Comparison of ENCODE assay signal across 22 cellular contexts in genomic region chr3:130741946-130742610, GRCh38. TPM values are rescaled to one million over a fixed set of nuclear protein-coding genes. Genes with fewer than 3 reads are reported as not detected.
DNase-seq lines count a peak whose midpoint lies in the region; ATAC-seq, FAIRE-seq and TF ChIP-seq lines count a peak whose summit lies in the region.
"Had no signal": no experiment of that assay in that cellular context is flagged by ENCODE, and none has a peak within 500 bp of the region (broad histone marks: within the 10 kb centered on the region; RNA-seq: fewer than 3 reads in every experiment).

No MANE protein-coding gene starts in this region.

- BruUV-seq in K562 (replicated peaks; lab: Mats Ljungman, UMichigan) = no TSS peak

- H3K9me3 Mint-ChIP-seq in activated naive CD8-positive, alpha-beta T cell (ENCODE audit: low read depth) = no peaks in the 10 kb centered on the region
- no peaks in the 10 kb centered on the region for H3K9me3 Mint-ChIP-seq in activated naive CD8-positive, alpha-beta T cell treated with anti-CD3 and anti-CD28 coated beads for 36 hours
- H3K9me3 Mint-ChIP-seq in type B pancreatic cell = no peaks in the 10 kb centered on the region
- H3K9me3 Mint-ChIP-seq: activated T-helper 2 cell treated with anti-CD3 and anti-CD28 coated beads, Interferon-gamma antibody, Interleukin-2, Interleukin-4, amounts not matched to agents 10 μg/mL and 5 μg/mL and 100 μg/mL, durations not matched to agents 14 hours and 24 hours and 36 hours; central memory CD8-positive, alpha-beta T cell had no signal

- peaks cover 4% of the 10 kb centered on the region for H3K9me1 ChIP-seq in K562 (ENCODE audit: control insufficient read depth, insufficient read depth, low read length)

- peak overlapping the region; percentile 63 for H3K4me3 Mint-ChIP-seq in activated naive CD8-positive, alpha-beta T cell
- H3K4me3 Mint-ChIP-seq in activated naive CD8-positive, alpha-beta T cell treated with anti-CD3 and anti-CD28 coated beads for 36 hours = no peak overlapping the region
- no peak overlapping the region for H3K4me3 Mint-ChIP-seq in type B pancreatic cell
- H3K4me3 Mint-ChIP-seq: central memory CD8-positive, alpha-beta T cell had no signal

- peaks cover 62% of the 10 kb centered on the region for H3K36me3 ChIP-seq in K562 (ENCODE audit: control insufficient read depth, insufficient read depth, low read length)
- peaks cover 0 to 4% (median 0%) of the 10 kb centered on the region in 3 donors for H3K36me3 ChIP-seq in Peyer's patch

- no peaks in the 10 kb centered on the region for H3K27me3 Mint-ChIP-seq in activated naive CD8-positive, alpha-beta T cell
- H3K27me3 Mint-ChIP-seq in activated naive CD8-positive, alpha-beta T cell treated with anti-CD3 and anti-CD28 coated beads for 36 hours = no peaks in the 10 kb centered on the region
- peaks cover 3% of the 10 kb centered on the region for H3K27me3 Mint-ChIP-seq in type B pancreatic cell
- H3K27me3 Mint-ChIP-seq: central memory CD8-positive, alpha-beta T cell had no signal

- H3K9ac ChIP-seq in K562 (ENCODE audit: insufficient read depth in 1 of 2, low read depth in 2 of 2, low read length in 2 of 2) = no peak overlapping the region
- H3K9ac ChIP-seq: KMS-11 had no signal

- in situ Hi-C loops in K562 (cut with MboI) = no loop called here

- peaks cover 78% of the 10 kb centered on the region for H3K4me1 Mint-ChIP-seq in activated naive CD8-positive, alpha-beta T cell (ENCODE audit: low read depth)
- peaks cover 54% of the 10 kb centered on the region for H3K4me1 Mint-ChIP-seq in activated naive CD8-positive, alpha-beta T cell treated with anti-CD3 and anti-CD28 coated beads for 36 hours
- H3K4me1 Mint-ChIP-seq in type B pancreatic cell (ENCODE audit: unreplicated experiment) = peaks cover 31% of the 10 kb centered on the region

- no peak for DNase-seq in activated naive CD8-positive, alpha-beta T cell treated with anti-CD3 and anti-CD28 coated beads for 36 hours
- DNase-seq in NB4 (ENCODE audit: low read depth) (no peak), K562 (ENCODE audit: extremely low read depth in 1 of 4, low spot score in 3 of 4) (no peak), type B pancreatic cell (ENCODE audit: extremely low spot score, unreplicated experiment) (no peak), Peyer's patch (no peak), H4 (ENCODE audit: low spot score) (no peak), Kasumi-1 (lab: John Stamatoyannopoulos, UW) (no peak)
- DNase-seq: ACHN; anterior cingulate cortex; effector CD8-positive, alpha-beta T cell; left colon; NCI-H1092 treated with DMSO at 0.1 percent for 48 hours; NCI-H748 treated with DMSO at 0.1 percent for 48 hours; stimulated activated CD4-positive, alpha-beta T cell treated with anti-CD3 and anti-CD28 coated beads, Interleukin-4, amount 100 ng/mL, for 24 hours; T-helper 9 cell had no signal

- CTCF ChIA-PET in K562 (lab: Yijun Ruan, JAX; ENCODE audit: low intra/inter-chr PET ratio) = no interaction called here

- H3K79me2 ChIP-seq in K562 (ENCODE audit: control insufficient read depth, insufficient read depth, low read length) = peaks cover 86% of the 10 kb centered on the region

- H3K4me2 ChIP-seq in K562 (ENCODE audit: insufficient read depth, low read length) = no peak overlapping the region
- H3K4me2 ChIP-seq: KMS-11 had no signal

- no peak overlapping the region for H3K27ac ChIP-seq in K562 (ENCODE audit: extremely low read depth, low read depth, low read length)
- no peak overlapping the region for H3K27ac ChIP-seq in Peyer's patch
- H3K27ac ChIP-seq: KMS-11, SJSA1 had no signal

- H3K27ac Mint-ChIP-seq in activated naive CD8-positive, alpha-beta T cell = no peak overlapping the region
- no peak overlapping the region for H3K27ac Mint-ChIP-seq in activated naive CD8-positive, alpha-beta T cell treated with anti-CD3 and anti-CD28 coated beads for 36 hours
- peak overlapping the region; percentile 17 for H3K27ac Mint-ChIP-seq in type B pancreatic cell
- H3K27ac Mint-ChIP-seq: activated T-helper 2 cell treated with anti-CD3 and anti-CD28 coated beads, Interferon-gamma antibody, Interleukin-2, Interleukin-4, amounts not matched to agents 10 μg/mL and 5 μg/mL and 100 μg/mL, durations not matched to agents 14 hours and 24 hours and 36 hours had no signal

- H3K9me3 ChIP-seq in K562 (replicated peaks; ENCODE audit: control insufficient read depth, insufficient read depth, low read depth, low read length) = no peaks in the 10 kb centered on the region; the same call in 1 of the 2 replicates
- no peaks in the 10 kb centered on the region for H3K9me3 ChIP-seq in Peyer's patch
- H3K9me3 ChIP-seq: SJSA1 had no signal

- TF ChIP-seq EP300 in K562 (IDR thresholded peaks at IDR 0.05; ENCODE audit: low read length) = no peak

- ATAC-seq in K562 = no peak
- ATAC-seq: activated CD4-positive, CD25-positive, alpha-beta regulatory T cell treated with anti-CD3 and anti-CD28 coated beads, Interleukin-2, amount 50 U/mL, for 24 hours; left colon had no signal

- no peak for FAIRE-seq in K562 (lab: Jason Lieb, UNC)
- FAIRE-seq: GM18507 had no signal

- no peak for TF ChIP-seq RAD21 in K562 (CRISPR knock-in tag; conservative IDR thresholded peaks at IDR 0.05 in 1 of 2, IDR thresholded peaks at IDR 0.05 in 1 of 2)

- intact Hi-C loops in K562 (cut with micrococcal nuclease) = loop anchor here (10.0 kb wide), 1 partner anchor 283 kb away; the partner anchor contains the start of genes ASTE1 and NEK11

- peaks cover 4% of the 10 kb centered on the region; the same call in 1 of the 2 replicates for H4K20me1 ChIP-seq in K562 (replicated peaks; ENCODE audit: control insufficient read depth, insufficient read depth, low read length)

- peaks cover 0 to 11% of the 10 kb centered on the region in 2 experiments; a peak in 3 of 5 replicates for H3K4me1 ChIP-seq in K562 (replicated peaks in 1 of 2; ENCODE audit: control insufficient read depth in 2 of 2, insufficient read depth in 2 of 2, low read length in 2 of 2)
- peaks cover 0 to 25% (median 4%) of the 10 kb centered on the region in 4 donors for H3K4me1 ChIP-seq in Peyer's patch
- H3K4me1 ChIP-seq: SJSA1 had no signal

- POLR2A ChIA-PET in K562 (lab: Yijun Ruan, JAX) = no interaction called here

- peak overlapping the region; percentile 26 for H3K4me3 ChIP-seq in NB4 (ENCODE audit: low read depth, low read length)
- H3K4me3 ChIP-seq in K562 = no peak overlapping the region
- H3K4me3 ChIP-seq in Peyer's patch = no peak overlapping the region
- H3K4me3 ChIP-seq: SJSA1 had no signal

- TF ChIP-seq CTCF in NB4 (IDR thresholded peaks at IDR 0.05; ENCODE audit: low read depth, low read length) (no peak), K562 (IDR thresholded peaks at IDR 0.05 in 2 of 3, conservative IDR thresholded peaks at IDR 0.05 in 1 of 3; ENCODE audit: insufficient read depth in 2 of 3, low read depth in 1 of 3, low read length in 3 of 3) (no peak), type B pancreatic cell (conservative IDR thresholded peaks at IDR 0.05) (no peak), Peyer's patch (IDR thresholded peaks at IDR 0.05) (no peak)

- no peaks in the 10 kb centered on the region for H3K27me3 ChIP-seq in K562 (ENCODE audit: control insufficient read depth in 2 of 2, insufficient read depth in 2 of 2, low read length in 2 of 2)
- H3K27me3 ChIP-seq in Peyer's patch = no peaks in the 10 kb centered on the region
- H3K27me3 ChIP-seq: SJSA1 had no signal

- peaks cover 18% of the 10 kb centered on the region for H3K36me3 Mint-ChIP-seq in activated naive CD8-positive, alpha-beta T cell
- peaks cover 56% of the 10 kb centered on the region for H3K36me3 Mint-ChIP-seq in activated naive CD8-positive, alpha-beta T cell treated with anti-CD3 and anti-CD28 coated beads for 36 hours
- H3K36me3 Mint-ChIP-seq in type B pancreatic cell = peaks cover 36% of the 10 kb centered on the region

- WGBS in K562 (ENCODE audit: insufficient coverage, low coverage, missing lambda C conversion rate) = 81% methylated on average over 6 of the region's 6 CpGs

- H2AFZ ChIP-seq in K562 (ENCODE audit: low read depth, low read length) = no peak overlapping the region

- TF ChIP-seq POLR2A in NB4 (IDR thresholded peaks at IDR 0.05; ENCODE audit: extremely low read depth, insufficient read length) = no peak
- no peak for TF ChIP-seq POLR2A in K562 (conservative IDR thresholded peaks at IDR 0.05)
- no peak for TF ChIP-seq POLR2A in Peyer's patch (IDR thresholded peaks at IDR 0.05)

TF ChIP-seq in K562, 482 proteins besides CTCF, POLR2A, EP300 and RAD21 (continues in another document):
- TF ChIP-seq MAFF (IDR thresholded peaks at IDR 0.05; ENCODE audit: low read length) = peak; percentile 58

RNA-seq across cellular contexts. Expression of gene PIK3R4, which starts 4.6 kb away (rescaled TPM):
- 10 to 100 TPM; 31.1 to 31.4 TPM for total RNA-seq in activated naive CD8-positive, alpha-beta T cell treated with anti-CD3 and anti-CD28 coated beads for 36 hours
- 24.7 and 44.4 TPM in 2 replicates for total RNA-seq in K562 (2011; cell fraction: chromatin; rRNA removed; ENCODE audit: low replicate concordance)
- total RNA-seq in K562 (2011; cell fraction: nucleolus; rRNA removed) = 15.0 and 19.2 TPM in 2 replicates
- total RNA-seq in K562 (2011; cell fraction: nucleoplasm; rRNA removed) = 16.0 and 18.6 TPM in 2 replicates
- total RNA-seq in K562 (2014; rRNA removed) = 24.4 and 25.0 TPM in 2 replicates
- 30.6 and 32.7 TPM in 2 replicates for total RNA-seq in K562 (2014; rRNA removed; fragmentation: Illumina TruSeq; extraction: Trizol)
- total RNA-seq in K562 (2015; rRNA removed; fragmentation: Illumina TruSeq; extraction: Trizol) = 32.8 and 33.6 TPM in 2 replicates
- 21.5 and 22.8 TPM in 2 replicates for total RNA-seq in K562 (2021)
- polyA plus RNA-seq in K562 (2011; rRNA removed) = 43.3 and 45.8 TPM in 2 replicates
- 51.8 and 68.2 TPM in 2 replicates for polyA plus RNA-seq in K562 (2011; cell fraction: cytosol; rRNA removed)
- 28.7 and 34.2 TPM in 2 replicates for polyA plus RNA-seq in K562 (2011; cell fraction: nucleus; rRNA removed)
- polyA plus RNA-seq in K562 (2012) = 15.7 and 18.6 TPM in 2 replicates
- polyA plus RNA-seq in K562 (2014; fragmentation: Illumina TruSeq; extraction: Trizol) = 40.2 and 40.5 TPM in 2 replicates
- 10 to 100 TPM; 20.6 to 26.0 TPM for polyA plus RNA-seq in K562 (2014; fragmentation: Nextera tagmentation; extraction: Ambion mirVana)
- polyA plus RNA-seq in K562 (2014; rRNA removed) = 24.3 and 28.3 TPM in 2 replicates
- 84.1 and 103 TPM in 2 replicates for polyA minus RNA-seq in K562 (2011; rRNA and poly(A)+ RNA removed)
- 26.5 and 27.2 TPM in 2 replicates for polyA minus RNA-seq in K562 (2011; cell fraction: cytosol; rRNA and poly(A)+ RNA removed)
- polyA minus RNA-seq in K562 (2011; cell fraction: nucleus; rRNA and poly(A)+ RNA removed) = 28.3 and 49.8 TPM in 2 replicates
- total RNA-seq in type B pancreatic cell (ENCODE audit: low replicate concordance) = 24.7 and 26.0 TPM in 2 replicates
- 10 to 100 TPM; 20.6 to 54.6 (median 35.8) TPM for total RNA-seq in Peyer's patch
- 37.0 and 41.7 TPM in 2 replicates for total RNA-seq in H4 (2014; rRNA removed; shearing (Covaris generic))
